Comparison of ENCODE assay signal across 8 cellular contexts in the genomic region with DNA sequence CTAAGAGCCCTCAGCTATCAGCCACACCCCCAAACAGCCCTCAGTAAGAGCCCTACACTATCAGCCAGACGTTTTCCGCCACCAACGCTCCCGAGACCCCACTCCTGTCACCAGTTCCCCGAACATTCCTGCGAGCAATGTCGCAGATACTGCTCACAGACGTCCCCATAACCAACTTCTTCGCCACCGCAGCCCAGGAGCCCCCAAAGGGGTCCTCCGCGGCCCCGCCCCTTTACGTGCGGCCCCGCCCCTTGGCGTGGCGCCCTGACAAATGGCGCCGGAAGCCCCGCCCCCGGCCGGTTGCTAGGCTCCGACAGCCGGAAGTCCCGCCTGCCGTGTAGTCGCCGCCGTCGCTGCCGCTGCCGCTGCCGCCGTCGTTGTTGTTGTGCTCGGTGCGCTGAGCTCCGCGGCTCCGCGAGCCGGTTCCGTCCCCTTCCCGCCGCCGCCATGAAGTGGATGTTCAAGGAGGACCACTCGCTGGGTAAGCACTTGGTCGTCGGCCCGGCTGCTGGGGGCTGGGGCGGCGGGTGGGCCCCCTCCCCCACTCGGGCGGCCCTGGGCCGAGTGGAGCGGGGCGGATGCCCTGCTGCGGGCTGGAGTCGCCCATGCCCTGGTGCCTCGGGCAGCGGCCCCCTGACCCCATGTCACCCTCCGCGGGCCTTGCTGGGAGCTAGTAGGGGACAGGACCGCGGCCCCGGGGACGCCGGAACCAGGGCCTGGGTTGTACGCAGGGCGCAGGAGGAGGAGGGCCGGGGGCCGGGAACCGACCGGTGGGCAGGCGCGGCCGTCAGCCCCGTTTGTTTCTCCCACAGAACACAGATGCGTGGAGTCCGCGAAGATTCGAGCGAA. TPM values are rescaled to one million over a fixed set of nuclear protein-coding genes. Genes with fewer than 3 reads are reported as not detected.
DNase-seq lines count a peak whose midpoint lies in the region; ATAC-seq, FAIRE-seq and TF ChIP-seq lines count a peak whose summit lies in the region.

A gene with protein sequence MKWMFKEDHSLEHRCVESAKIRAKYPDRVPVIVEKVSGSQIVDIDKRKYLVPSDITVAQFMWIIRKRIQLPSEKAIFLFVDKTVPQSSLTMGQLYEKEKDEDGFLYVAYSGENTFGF (plus strand): TSS at position 340 of the 849 bp plus-strand sequence. CDS start 108 bp downstream, at position 448.

- H4K5ac ChIP-seq in H1 (ENCODE audit: insufficient read length, low read depth, low read length): peak within 1 kb of the TSS; percentile 67
- no peak within 1 kb of the TSS for H4K5ac ChIP-seq in mesendoderm (ENCODE audit: low read length)

- no peaks in the 10 kb centered on the region for H3K27me3 ChIP-seq in CD8-positive, alpha-beta memory T cell (ENCODE audit: insufficient read depth, low read length, poor library complexity, severe bottlenecking)
- H3K27me3 ChIP-seq in H1 (replicated peaks in 1 of 4; ENCODE audit: control insufficient read depth in 3 of 4, extremely low read depth in 1 of 4, insufficient read depth in 3 of 4, low read length in 3 of 4): no peaks in the 10 kb centered on the region
- no peaks in the 10 kb centered on the region for H3K27me3 ChIP-seq in mesendoderm (ENCODE audit: insufficient read depth, low read length, poor library complexity)

- WGBS in H1 (ENCODE audit: extremely low coverage in 1 of 2, insufficient coverage in 1 of 2, insufficient read length in 1 of 2, insufficient replicate concordance in 2 of 2, low coverage in 1 of 2, low lambda C conversion rate in 2 of 2, missing lambda C conversion rate in 1 of 2), 2 experiments: 2% methylated on average over 64 of the region's 84 CpGs; no CpG with 5 or more reads in 1 of the 2 experiments
- no CpG with 5 or more reads among the region's 84 CpGs for WGBS in mesendoderm (ENCODE audit: extremely low coverage, insufficient coverage, low lambda C conversion rate)

- no peak within 1 kb of the TSS for H2BK20ac ChIP-seq in H1 (ENCODE audit: low read length)

- peak within 1 kb of the TSS; percentile 82; the same call in 1 of the 2 replicates for H4K8ac ChIP-seq in H1 (ENCODE audit: extremely low read depth, insufficient read depth, low read length)
- H4K8ac ChIP-seq in mesendoderm (ENCODE audit: low read depth, low read length): no peak within 1 kb of the TSS

- H3K4me3 Mint-ChIP-seq in CD8-positive, alpha-beta memory T cell: peak within 1 kb of the TSS; percentile 92 to 100 (median 96)
- H3K4me3 Mint-ChIP-seq in activated CD8-positive, alpha-beta memory T cell treated with anti-CD3 and anti-CD28 coated beads, Interleukin-2, amount 10 ng/mL, durations not matched to agents 7 days and 5 days: peak within 1 kb of the TSS; percentile 89

- H3K4me2 ChIP-seq in H1 (ENCODE audit: insufficient read depth in 1 of 2, low read depth in 2 of 2, low read length in 2 of 2): peak within 1 kb of the TSS; percentile 90 to 95
- H3K4me2 ChIP-seq in mesendoderm (ENCODE audit: low read length): peak within 1 kb of the TSS; percentile 100

- H3K9me3 Mint-ChIP-seq in CD8-positive, alpha-beta memory T cell: no peaks in the 10 kb centered on the region
- no peaks in the 10 kb centered on the region for H3K9me3 Mint-ChIP-seq in activated CD8-positive, alpha-beta memory T cell treated with anti-CD3 and anti-CD28 coated beads, Interleukin-2, amount 10 ng/mL, durations not matched to agents 7 days and 5 days (ENCODE audit: low read depth)

- CTCF ChIA-PET in CD8-positive, alpha-beta memory T cell (lab: Charles Lee): interaction anchor here (0.9 to 2.9 kb wide), 7 partner anchors 9 to 82 kb away, joined by 3 to 12 read pairs (median 10); a partner anchor contains a TSS
- CTCF ChIA-PET in activated CD8-positive, alpha-beta memory T cell treated with anti-CD3 and anti-CD28 coated beads, Interleukin-2, amount 10 ng/mL, durations not matched to agents 7 days and 5 days (lab: Charles Lee): interaction anchor here (0.6 to 3.6 kb wide), 7 partner anchors 10 to 116 kb away, joined by 3 to 19 read pairs (median 4); a partner anchor contains a TSS
- CTCF ChIA-PET in H1 (lab: Charles Lee; ENCODE audit: partially characterized antibody): interaction anchor here (0.7 to 9.4 kb wide), 5 partner anchors 10 to 96 kb away, joined by 3 to 96 read pairs (median 6); no protein-coding TSS in a partner anchor

- peak in 1 of 2 experiments; percentile 0; a peak in 1 of 4 replicates for TF ChIP-seq RAD21 in H1 (IDR thresholded peaks at IDR 0.05 in 1 of 2, conservative IDR thresholded peaks at IDR 0.05 in 1 of 2; ENCODE audit: low read depth in 2 of 2, low read length in 2 of 2)

- H3K23ac ChIP-seq in H1 (ENCODE audit: insufficient read length) (no peak within 1 kb of the TSS), mesendoderm (ENCODE audit: low read length) (peak within 1 kb of the TSS; percentile 97)

- peak; percentile 89 to 94 (median 91) for DNase-seq in CD8-positive, alpha-beta memory T cell
- DNase-seq in GM20000 (ENCODE audit: low spot score) (peak; percentile 94), HS-5 (ENCODE audit: low read depth) (peak; percentile 77), NOMO-1 treated with DMSO at 0.1 percent for 48 hours (lab: John Stamatoyannopoulos, UW; ENCODE audit: unreplicated experiment) (peak; percentile 90), H1 (ENCODE audit: low read depth in 1 of 2, low spot score in 2 of 2) (peak; percentile 63 to 98), mesendoderm (peak; percentile 89)
- DNase-seq in activated CD8-positive, alpha-beta memory T cell treated with anti-CD3 and anti-CD28 coated beads, Interleukin-2, amount 10 ng/mL, durations not matched to agents 7 days and 5 days: peak; percentile 92
- peak; percentile 88 for DNase-seq in stimulated activated CD8-positive, alpha-beta memory T cell treated with anti-CD3 and anti-CD28 coated beads, Interleukin-12 subunit alpha, Interleukin-12 subunit beta, amount 100 ng/mL, for 4 hours (ENCODE audit: low read depth)

- H3K27me3 Mint-ChIP-seq in CD8-positive, alpha-beta memory T cell: peaks cover 7 to 14% of the 10 kb centered on the region in 2 donors
- peaks cover 15% of the 10 kb centered on the region for H3K27me3 Mint-ChIP-seq in activated CD8-positive, alpha-beta memory T cell treated with anti-CD3 and anti-CD28 coated beads, Interleukin-2, amount 10 ng/mL, durations not matched to agents 7 days and 5 days

- H3K4ac ChIP-seq in H1 (replicated peaks; ENCODE audit: insufficient read length, low read depth, low read length) (no peak within 1 kb of the TSS), mesendoderm (ENCODE audit: low read depth, low read length) (no peak within 1 kb of the TSS)

- peak in 1 of 2 experiments; percentile 51; a peak in 1 of 3 replicates for TF ChIP-seq POLR2A in H1 (IDR thresholded peaks at IDR 0.05; ENCODE audit: control extremely low read depth in 1 of 2, low read depth in 2 of 2, low read length in 2 of 2)

- no peak within 1 kb of the TSS for H2AK5ac ChIP-seq in H1 (ENCODE audit: low read depth, low read length)
- no peak within 1 kb of the TSS for H2AK5ac ChIP-seq in mesendoderm (ENCODE audit: low read length)

- peak within 1 kb of the TSS; percentile 83 for H4K91ac ChIP-seq in H1 (replicated peaks; ENCODE audit: insufficient read length, low read length)

- H2BK12ac ChIP-seq in H1 (ENCODE audit: low read depth, low read length): no peak within 1 kb of the TSS

- H2BK120ac ChIP-seq in H1 (replicated peaks; ENCODE audit: low read depth, low read length) (peak within 1 kb of the TSS; percentile 86), mesendoderm (ENCODE audit: low read depth, low read length) (no peak within 1 kb of the TSS)

- H3K36me3 Mint-ChIP-seq in CD8-positive, alpha-beta memory T cell: peaks cover 0 to 48% (median 5%) of the 10 kb centered on the region in 3 donors
- peaks cover 16% of the 10 kb centered on the region for H3K36me3 Mint-ChIP-seq in activated CD8-positive, alpha-beta memory T cell treated with anti-CD3 and anti-CD28 coated beads, Interleukin-2, amount 10 ng/mL, durations not matched to agents 7 days and 5 days

- peaks cover 9% of the 10 kb centered on the region for H3K23me2 ChIP-seq in H1 (ENCODE audit: low read depth, low read length)

- ATAC-seq in activated CD8-positive, alpha-beta memory T cell treated with anti-CD3 and anti-CD28 coated beads, Interleukin-2, amount 10 ng/mL, durations not matched to agents 7 days and 5 days: peak; percentile 80

- peak within 1 kb of the TSS; percentile 89 to 100 (median 98) for H3K27ac Mint-ChIP-seq in CD8-positive, alpha-beta memory T cell
- H3K27ac Mint-ChIP-seq in activated CD8-positive, alpha-beta memory T cell treated with anti-CD3 and anti-CD28 coated beads, Interleukin-2, amount 10 ng/mL, durations not matched to agents 7 days and 5 days: peak within 1 kb of the TSS; percentile 92

- peaks cover 3% of the 10 kb centered on the region; the same call in 1 of the 2 replicates for H3K79me1 ChIP-seq in H1 (ENCODE audit: low read depth, low read length)
- peaks cover 10% of the 10 kb centered on the region for H3K79me1 ChIP-seq in mesendoderm (ENCODE audit: low read length)

- peaks cover 5 to 7% of the 10 kb centered on the region in 2 experiments for H4K20me1 ChIP-seq in H1 (replicated peaks in 1 of 2; ENCODE audit: control insufficient read depth in 1 of 2, insufficient read depth in 2 of 2, low read length in 2 of 2)

- peak within 1 kb of the TSS; percentile 83 for H3K27ac ChIP-seq in CD8-positive, alpha-beta memory T cell (ENCODE audit: low read depth, low read length)
- H3K27ac ChIP-seq in H1 (ENCODE audit: low read depth, low read length) (no peak within 1 kb of the TSS), mesendoderm (ENCODE audit: low read depth, low read length) (peak within 1 kb of the TSS; percentile 40)

- H2BK15ac ChIP-seq in H1 (ENCODE audit: low read length): 0 out of 2 replicates have a peak within 1 kb of the TSS, but pooled peaks have one; percentile 72
- no peak within 1 kb of the TSS for H2BK15ac ChIP-seq in mesendoderm (replicated peaks; ENCODE audit: low read depth)

- peak within 1 kb of the TSS; percentile 95 for H2AFZ ChIP-seq in H1 (ENCODE audit: low read length)

- H3K9me3 ChIP-seq in CD8-positive, alpha-beta memory T cell (ENCODE audit: low read length): no peaks in the 10 kb centered on the region
- no peaks in the 10 kb centered on the region for H3K9me3 ChIP-seq in H1 (ENCODE audit: insufficient read depth in 2 of 2, low read depth in 1 of 2, low read length in 1 of 2)

- H2BK5ac ChIP-seq in H1 (ENCODE audit: low read depth, low read length) (no peak within 1 kb of the TSS), mesendoderm (ENCODE audit: low read length) (no peak within 1 kb of the TSS)

- POLR2A ChIA-PET in CD8-positive, alpha-beta memory T cell (lab: Charles Lee): interaction anchor here (0.5 to 2.8 kb wide), 7 partner anchors 10 to 132 kb away, joined by 4 to 35 read pairs (median 13); a partner anchor contains a TSS
- POLR2A ChIA-PET in H1 (lab: Charles Lee; ENCODE audit: partially characterized antibody): interaction anchor here (0.7 to 3.6 kb wide), 9 partner anchors 10 to 133 kb away, joined by 3 to 21 read pairs (median 6); a partner anchor contains a TSS

- H3K36me3 ChIP-seq in CD8-positive, alpha-beta memory T cell (ENCODE audit: insufficient read depth, low read length): peaks cover 25% of the 10 kb centered on the region
- H3K36me3 ChIP-seq in H1 (ENCODE audit: control insufficient read depth in 2 of 4, insufficient read depth in 4 of 4, low read length in 3 of 4) (peaks cover 4 to 32% (median 19%) of the 10 kb centered on the region in 4 experiments; a peak in 7 of 8 replicates), mesendoderm (ENCODE audit: control insufficient read depth, insufficient read depth, low read length) (peaks cover 7% of the 10 kb centered on the region)

- H3K14ac ChIP-seq in H1 (ENCODE audit: insufficient read length): no peak within 1 kb of the TSS

- H3K56ac ChIP-seq in H1 (replicated peaks; ENCODE audit: insufficient read length, low read depth, low read length) (no peak within 1 kb of the TSS), mesendoderm (ENCODE audit: low read length) (peak within 1 kb of the TSS; percentile 95)

- peaks cover 0 to 13% of the 10 kb centered on the region in 2 experiments; a peak in 2 of 4 replicates for H3K79me2 ChIP-seq in H1 (ENCODE audit: control insufficient read depth in 1 of 2, insufficient read depth in 2 of 2, low read length in 2 of 2)
- H3K79me2 ChIP-seq in mesendoderm (ENCODE audit: control insufficient read depth, insufficient read depth, low read length): peaks cover 7% of the 10 kb centered on the region

- H3K18ac ChIP-seq in H1 (ENCODE audit: extremely low read depth, low read length): peak within 1 kb of the TSS; percentile 87
- H3K18ac ChIP-seq in mesendoderm (ENCODE audit: low read length): peak within 1 kb of the TSS; percentile 96

- peaks cover 36% of the 10 kb centered on the region for H3K4me1 ChIP-seq in CD8-positive, alpha-beta memory T cell (ENCODE audit: insufficient read depth, low read length)
- H3K4me1 ChIP-seq in H1 (replicated peaks in 1 of 4; ENCODE audit: control insufficient read depth in 3 of 4, insufficient read depth in 4 of 4, low read length in 3 of 4) (peaks cover 1 to 8% (median 3%) of the 10 kb centered on the region in 4 experiments; a peak in 5 of 7 replicates), mesendoderm (ENCODE audit: control insufficient read depth, low read depth, low read length) (no peaks in the 10 kb centered on the region)

- TF ChIP-seq CTCF in GM20000 (IDR thresholded peaks at IDR 0.05; ENCODE audit: extremely low read depth, missing control alignments): no peak
- no peak for TF ChIP-seq CTCF in H1 (IDR thresholded peaks at IDR 0.05; ENCODE audit: control extremely low read depth in 1 of 3, insufficient read depth in 1 of 3, low read depth in 1 of 3, low read length in 3 of 3)

- peak within 1 kb of the TSS; percentile 85 for H3K4me3 ChIP-seq in CD8-positive, alpha-beta memory T cell (ENCODE audit: low read length)
- peak within 1 kb of the TSS; percentile 80 to 94 (median 88) for H3K4me3 ChIP-seq in H1 (ENCODE audit: extremely low read depth in 1 of 4, insufficient read depth in 2 of 4, low read depth in 3 of 4, low read length in 4 of 4)
- H3K4me3 ChIP-seq in mesendoderm (ENCODE audit: low read length): peak within 1 kb of the TSS; percentile 97

- TF ChIP-seq EP300 in H1 (IDR thresholded peaks at IDR 0.05; ENCODE audit: borderline replicate concordance in 1 of 2, low read depth in 2 of 2, low read length in 2 of 2): no peak

- H3K9ac ChIP-seq in H1 (replicated peaks in 1 of 4; ENCODE audit: extremely low read depth in 1 of 4, low read depth in 3 of 4, low read length in 3 of 4) (peak within 1 kb of the TSS; percentile 71 to 74 (median 74); a peak in 6 of 7 replicates), mesendoderm (ENCODE audit: low read length) (peak within 1 kb of the TSS; percentile 90)

- H3K4me1 Mint-ChIP-seq in CD8-positive, alpha-beta memory T cell: peaks cover 44 to 59% (median 54%) of the 10 kb centered on the region in 3 donors
- peaks cover 38% of the 10 kb centered on the region for H3K4me1 Mint-ChIP-seq in activated CD8-positive, alpha-beta memory T cell treated with anti-CD3 and anti-CD28 coated beads, Interleukin-2, amount 10 ng/mL, durations not matched to agents 7 days and 5 days

- no peak for FAIRE-seq in H1 (lab: Jason Lieb, UNC)

RNA-seq across cellular contexts. Expression of the gene that starts here (rescaled TPM):
- 10 to 100 TPM; 61.7 to 66.2 TPM for total RNA-seq in CD8-positive, alpha-beta memory T cell
- polyA plus RNA-seq in CD8-positive, alpha-beta memory T cell: 331 TPM
- total RNA-seq in activated CD8-positive, alpha-beta memory T cell treated with anti-CD3 and anti-CD28 coated beads, Interleukin-2, amount 10 ng/mL, durations not matched to agents 7 days and 5 days: 10 to 100 TPM; 59.9 to 70.8 TPM
- total RNA-seq in H1 (2021; fragmentation: NEBNext Ultra II Directional; extraction: Animal tissue kit (Norgen Biotek cat#: 25700)): 67.4 and 71.3 TPM in 2 replicates
- 38.1 and 65.8 TPM in 2 replicates for polyA plus RNA-seq in H1 (2011; rRNA removed)
- polyA plus RNA-seq in H1 (2011; cell fraction: cytosol; rRNA removed): 66.6 TPM
- 19.5 TPM for polyA plus RNA-seq in H1 (2011; cell fraction: nucleus; rRNA removed)
- 57.4 to 82.7 TPM (median 59.2 TPM) in 4 replicates for polyA plus RNA-seq in H1 (2012, experiment 1 of 2)
- 44.6 TPM for polyA plus RNA-seq in H1 (2012, experiment 2 of 2)
- 51.4 TPM for polyA plus RNA-seq in H1 (2013, experiment 1 of 2)
- polyA plus RNA-seq in H1 (2013, experiment 2 of 2): 53.9 TPM
- 18.3 and 22.8 TPM in 2 replicates for polyA minus RNA-seq in H1 (2011; rRNA and poly(A)+ RNA removed)
- 24.2 TPM for polyA minus RNA-seq in H1 (2011; cell fraction: cytosol; rRNA and poly(A)+ RNA removed)
- polyA minus RNA-seq in H1 (2011; cell fraction: nucleus; rRNA and poly(A)+ RNA removed): 16.1 TPM
- 53.4 TPM for polyA plus RNA-seq in mesendoderm (2013, experiment 1 of 2)
- 55.3 TPM for polyA plus RNA-seq in mesendoderm (2013, experiment 2 of 2)
